In genomic region chr13:40116008-40116407, GRCh38 we compare ENCODE assay signal across 1 cellular context.
TF ChIP-seq lines count a peak whose summit lies in the region.

No MANE protein-coding gene starts in this region.

TF ChIP-seq in HepG2, 621 proteins besides CTCF, POLR2A, EP300 and RAD21 (continued from another document and continues in another):
- no peak for TF ChIP-seq ZBTB2 (CRISPR knock-in tag; IDR thresholded peaks at IDR 0.05; ENCODE audit: low read depth)
- TF ChIP-seq YY1 (IDR thresholded peaks at IDR 0.05; ENCODE audit: insufficient read depth, insufficient replicate concordance, low read depth, low read length) = no peak
- no peak for TF ChIP-seq ZBTB7A (CRISPR knock-in tag; IDR thresholded peaks at IDR 0.05)
- peak; percentile 26; the same call in 1 of the 2 replicates for TF ChIP-seq GATAD2A (CRISPR knock-in tag; IDR thresholded peaks at IDR 0.05)
- no peak for TF ChIP-seq ZNF33B (CRISPR knock-in tag; IDR thresholded peaks at IDR 0.05)
- no peak for TF ChIP-seq ZNF121 (CRISPR knock-in tag; IDR thresholded peaks at IDR 0.05)
- TF ChIP-seq ZXDC (CRISPR knock-in tag; IDR thresholded peaks at IDR 0.05) = no peak
- no peak for TF ChIP-seq ZNF607 (CRISPR knock-in tag; IDR thresholded peaks at IDR 0.05; ENCODE audit: borderline replicate concordance)
- no peak for TF ChIP-seq SMAD9 (CRISPR knock-in tag; IDR thresholded peaks at IDR 0.05)
- TF ChIP-seq ZC3H13 (CRISPR knock-in tag; IDR thresholded peaks at IDR 0.05) = no peak
- no peak for TF ChIP-seq DR1 (CRISPR knock-in tag; IDR thresholded peaks at IDR 0.05)
- no peak for TF ChIP-seq SOX6 (IDR thresholded peaks at IDR 0.05)
- peak; percentile 81 for TF ChIP-seq SOX6 (CRISPR knock-in tag; IDR thresholded peaks at IDR 0.05)
- TF ChIP-seq ATF3 (CRISPR knock-in tag; IDR thresholded peaks at IDR 0.05) = peak; percentile 76; the same call in 1 of the 2 replicates
- no peak for TF ChIP-seq ZNF17 (CRISPR knock-in tag; IDR thresholded peaks at IDR 0.05)
- TF ChIP-seq GLI4 (CRISPR knock-in tag; IDR thresholded peaks at IDR 0.05; ENCODE audit: borderline replicate concordance) = no peak
- TF ChIP-seq ZNF770 (CRISPR knock-in tag; IDR thresholded peaks at IDR 0.05) = no peak
- TF ChIP-seq HDAC6 (IDR thresholded peaks at IDR 0.05; ENCODE audit: low read depth, low read length) = no peak
- TF ChIP-seq ARID4A (CRISPR knock-in tag; IDR thresholded peaks at IDR 0.05; ENCODE audit: borderline replicate concordance) = no peak
- no peak for TF ChIP-seq NFATC3 (CRISPR knock-in tag; IDR thresholded peaks at IDR 0.05)
- TF ChIP-seq GABPB1 (CRISPR knock-in tag; IDR thresholded peaks at IDR 0.05) = 0 out of 2 replicates have a peak, but pooled peaks have one; percentile 11
- TF ChIP-seq ZNF549 (CRISPR knock-in tag; IDR thresholded peaks at IDR 0.05) = no peak
- TF ChIP-seq FOXA3 (CRISPR knock-in tag; IDR thresholded peaks at IDR 0.05) = 0 out of 2 replicates have a peak, but pooled peaks have one; percentile 18
- TF ChIP-seq ZSCAN5A (CRISPR knock-in tag; IDR thresholded peaks at IDR 0.05; ENCODE audit: borderline replicate concordance) = no peak
- TF ChIP-seq NFRKB (IDR thresholded peaks at IDR 0.05) = no peak
- peak; percentile 40 for TF ChIP-seq ARID5B (CRISPR knock-in tag; IDR thresholded peaks at IDR 0.05)
- no peak for TF ChIP-seq MYC (CRISPR knock-in tag; IDR thresholded peaks at IDR 0.05; ENCODE audit: borderline replicate concordance)
- no peak for TF ChIP-seq MAF1 (CRISPR knock-in tag; IDR thresholded peaks at IDR 0.05; ENCODE audit: borderline replicate concordance)
- TF ChIP-seq KIAA2018 (CRISPR knock-in tag; IDR thresholded peaks at IDR 0.05; ENCODE audit: borderline replicate concordance) = no peak
- TF ChIP-seq CREB1 (IDR thresholded peaks at IDR 0.05) = peak; percentile 84
- peak; percentile 41; the same call in 1 of the 2 replicates for TF ChIP-seq CREB1 (CRISPR knock-in tag; IDR thresholded peaks at IDR 0.05)
